In the genomic region with DNA sequence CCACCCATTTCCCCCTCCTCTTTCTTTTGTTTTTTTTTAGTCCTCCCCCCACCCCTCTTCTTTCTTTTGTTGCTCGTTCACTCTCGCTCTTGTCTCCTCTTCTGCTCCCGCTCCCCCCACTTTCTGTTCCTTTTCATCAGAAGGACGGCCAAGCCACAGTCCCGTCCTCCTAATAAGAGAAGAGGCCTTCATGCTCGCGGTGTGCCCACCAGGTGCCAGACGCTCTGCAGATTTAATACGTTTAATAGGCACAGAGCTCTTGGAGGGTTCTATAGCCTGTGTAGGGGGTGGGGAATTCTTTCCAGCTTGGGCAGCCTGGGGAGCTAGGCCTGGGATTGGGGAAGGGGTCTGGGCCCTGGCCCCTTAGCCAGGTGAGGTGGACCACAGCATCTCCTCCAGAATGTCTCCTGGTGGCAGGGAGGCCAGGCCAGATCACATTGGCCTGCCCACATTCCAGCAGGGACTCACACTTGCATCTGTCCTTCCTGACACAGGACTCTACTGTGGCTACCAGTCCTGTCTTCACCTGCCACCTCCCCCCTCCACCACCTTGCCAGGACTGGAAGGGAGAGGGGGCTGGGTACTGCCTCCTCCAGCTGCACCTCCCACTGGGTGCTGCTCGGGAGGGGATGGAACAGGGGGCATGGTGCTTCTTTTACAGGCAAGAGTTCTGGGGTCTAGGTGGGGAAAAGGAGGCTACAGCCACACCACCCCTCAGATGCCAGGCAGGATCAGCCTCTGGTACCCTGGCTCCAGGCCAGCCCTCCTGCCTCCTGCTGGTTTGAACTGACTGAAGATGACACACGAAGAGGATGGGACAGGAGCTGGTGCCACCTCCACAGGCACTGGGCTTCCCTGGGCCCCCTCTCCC, we compare ENCODE assay signal across 1 cellular context.
A peak's percentile ranks its signal among the peaks of the same experiment; 100 is the strongest.
TF ChIP-seq lines count a peak whose summit lies in the region.

No MANE protein-coding gene starts in this region.

TF ChIP-seq in GM23338, 12 proteins besides CTCF, POLR2A, EP300 and RAD21 (continued from another document):
- TF ChIP-seq, protein P1, sequence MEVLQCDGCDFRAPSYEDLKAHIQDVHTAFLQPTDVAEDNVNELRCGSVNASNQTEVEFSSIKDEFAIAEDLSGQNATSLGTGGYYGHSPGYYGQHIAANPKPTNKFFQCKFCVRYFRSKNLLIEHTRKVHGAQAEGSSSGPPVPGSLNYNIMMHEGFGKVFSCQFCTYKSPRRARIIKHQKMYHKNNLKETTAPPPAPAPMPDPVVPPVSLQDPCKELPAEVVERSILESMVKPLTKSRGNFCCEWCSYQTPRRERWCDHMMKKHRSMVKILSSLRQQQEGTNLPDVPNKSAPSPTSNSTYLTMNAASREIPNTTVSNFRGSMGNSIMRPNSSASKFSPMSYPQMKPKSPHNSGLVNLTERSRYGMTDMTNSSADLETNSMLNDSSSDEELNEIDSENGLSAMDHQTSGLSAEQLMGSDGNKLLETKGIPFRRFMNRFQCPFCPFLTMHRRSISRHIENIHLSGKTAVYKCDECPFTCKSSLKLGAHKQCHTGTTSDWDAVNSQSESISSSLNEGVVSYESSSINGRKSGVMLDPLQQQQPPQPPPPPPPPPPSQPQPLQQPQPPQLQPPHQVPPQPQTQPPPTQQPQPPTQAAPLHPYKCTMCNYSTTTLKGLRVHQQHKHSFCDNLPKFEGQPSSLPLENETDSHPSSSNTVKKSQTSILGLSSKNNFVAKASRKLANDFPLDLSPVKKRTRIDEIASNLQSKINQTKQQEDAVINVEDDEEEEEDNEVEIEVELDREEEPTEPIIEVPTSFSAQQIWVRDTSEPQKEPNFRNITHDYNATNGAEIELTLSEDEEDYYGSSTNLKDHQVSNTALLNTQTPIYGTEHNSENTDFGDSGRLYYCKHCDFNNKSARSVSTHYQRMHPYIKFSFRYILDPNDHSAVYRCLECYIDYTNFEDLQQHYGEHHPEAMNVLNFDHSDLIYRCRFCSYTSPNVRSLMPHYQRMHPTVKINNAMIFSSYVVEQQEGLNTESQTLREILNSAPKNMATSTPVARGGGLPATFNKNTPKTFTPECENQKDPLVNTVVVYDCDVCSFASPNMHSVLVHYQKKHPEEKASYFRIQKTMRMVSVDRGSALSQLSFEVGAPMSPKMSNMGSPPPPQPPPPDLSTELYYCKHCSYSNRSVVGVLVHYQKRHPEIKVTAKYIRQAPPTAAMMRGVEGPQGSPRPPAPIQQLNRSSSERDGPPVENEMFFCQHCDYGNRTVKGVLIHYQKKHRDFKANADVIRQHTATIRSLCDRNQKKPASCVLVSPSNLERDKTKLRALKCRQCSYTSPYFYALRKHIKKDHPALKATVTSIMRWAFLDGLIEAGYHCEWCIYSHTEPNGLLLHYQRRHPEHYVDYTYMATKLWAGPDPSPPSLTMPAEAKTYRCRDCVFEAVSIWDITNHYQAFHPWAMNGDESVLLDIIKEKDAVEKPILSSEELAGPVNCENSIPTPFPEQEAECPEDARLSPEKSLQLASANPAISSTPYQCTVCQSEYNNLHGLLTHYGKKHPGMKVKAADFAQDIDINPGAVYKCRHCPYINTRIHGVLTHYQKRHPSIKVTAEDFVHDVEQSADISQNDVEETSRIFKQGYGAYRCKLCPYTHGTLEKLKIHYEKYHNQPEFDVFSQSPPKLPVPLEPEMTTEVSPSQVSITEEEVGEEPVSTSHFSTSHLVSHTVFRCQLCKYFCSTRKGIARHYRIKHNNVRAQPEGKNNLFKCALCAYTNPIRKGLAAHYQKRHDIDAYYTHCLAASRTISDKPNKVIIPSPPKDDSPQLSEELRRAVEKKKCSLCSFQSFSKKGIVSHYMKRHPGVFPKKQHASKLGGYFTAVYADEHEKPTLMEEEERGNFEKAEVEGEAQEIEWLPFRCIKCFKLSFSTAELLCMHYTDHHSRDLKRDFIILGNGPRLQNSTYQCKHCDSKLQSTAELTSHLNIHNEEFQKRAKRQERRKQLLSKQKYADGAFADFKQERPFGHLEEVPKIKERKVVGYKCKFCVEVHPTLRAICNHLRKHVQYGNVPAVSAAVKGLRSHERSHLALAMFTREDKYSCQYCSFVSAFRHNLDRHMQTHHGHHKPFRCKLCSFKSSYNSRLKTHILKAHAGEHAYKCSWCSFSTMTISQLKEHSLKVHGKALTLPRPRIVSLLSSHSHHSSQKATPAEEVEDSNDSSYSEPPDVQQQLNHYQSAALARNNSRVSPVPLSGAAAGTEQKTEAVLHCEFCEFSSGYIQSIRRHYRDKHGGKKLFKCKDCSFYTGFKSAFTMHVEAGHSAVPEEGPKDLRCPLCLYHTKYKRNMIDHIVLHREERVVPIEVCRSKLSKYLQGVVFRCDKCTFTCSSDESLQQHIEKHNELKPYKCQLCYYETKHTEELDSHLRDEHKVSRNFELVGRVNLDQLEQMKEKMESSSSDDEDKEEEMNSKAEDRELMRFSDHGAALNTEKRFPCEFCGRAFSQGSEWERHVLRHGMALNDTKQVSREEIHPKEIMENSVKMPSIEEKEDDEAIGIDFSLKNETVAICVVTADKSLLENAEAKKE (CRISPR knock-in tag; IDR thresholded peaks at IDR 0.05) = no peak
- peak; percentile 90 for TF ChIP-seq EZH2 (IDR thresholded peaks at IDR 0.05; ENCODE audit: low read depth, unreplicated experiment)
- TF ChIP-seq, protein P2, sequence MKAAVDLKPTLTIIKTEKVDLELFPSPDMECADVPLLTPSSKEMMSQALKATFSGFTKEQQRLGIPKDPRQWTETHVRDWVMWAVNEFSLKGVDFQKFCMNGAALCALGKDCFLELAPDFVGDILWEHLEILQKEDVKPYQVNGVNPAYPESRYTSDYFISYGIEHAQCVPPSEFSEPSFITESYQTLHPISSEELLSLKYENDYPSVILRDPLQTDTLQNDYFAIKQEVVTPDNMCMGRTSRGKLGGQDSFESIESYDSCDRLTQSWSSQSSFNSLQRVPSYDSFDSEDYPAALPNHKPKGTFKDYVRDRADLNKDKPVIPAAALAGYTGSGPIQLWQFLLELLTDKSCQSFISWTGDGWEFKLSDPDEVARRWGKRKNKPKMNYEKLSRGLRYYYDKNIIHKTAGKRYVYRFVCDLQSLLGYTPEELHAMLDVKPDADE (IDR thresholded peaks at IDR 0.05) = no peak
- no peak for TF ChIP-seq EZH2phosphoT487 (IDR thresholded peaks at IDR 0.05; ENCODE audit: unreplicated experiment)
- TF ChIP-seq, protein P3, sequence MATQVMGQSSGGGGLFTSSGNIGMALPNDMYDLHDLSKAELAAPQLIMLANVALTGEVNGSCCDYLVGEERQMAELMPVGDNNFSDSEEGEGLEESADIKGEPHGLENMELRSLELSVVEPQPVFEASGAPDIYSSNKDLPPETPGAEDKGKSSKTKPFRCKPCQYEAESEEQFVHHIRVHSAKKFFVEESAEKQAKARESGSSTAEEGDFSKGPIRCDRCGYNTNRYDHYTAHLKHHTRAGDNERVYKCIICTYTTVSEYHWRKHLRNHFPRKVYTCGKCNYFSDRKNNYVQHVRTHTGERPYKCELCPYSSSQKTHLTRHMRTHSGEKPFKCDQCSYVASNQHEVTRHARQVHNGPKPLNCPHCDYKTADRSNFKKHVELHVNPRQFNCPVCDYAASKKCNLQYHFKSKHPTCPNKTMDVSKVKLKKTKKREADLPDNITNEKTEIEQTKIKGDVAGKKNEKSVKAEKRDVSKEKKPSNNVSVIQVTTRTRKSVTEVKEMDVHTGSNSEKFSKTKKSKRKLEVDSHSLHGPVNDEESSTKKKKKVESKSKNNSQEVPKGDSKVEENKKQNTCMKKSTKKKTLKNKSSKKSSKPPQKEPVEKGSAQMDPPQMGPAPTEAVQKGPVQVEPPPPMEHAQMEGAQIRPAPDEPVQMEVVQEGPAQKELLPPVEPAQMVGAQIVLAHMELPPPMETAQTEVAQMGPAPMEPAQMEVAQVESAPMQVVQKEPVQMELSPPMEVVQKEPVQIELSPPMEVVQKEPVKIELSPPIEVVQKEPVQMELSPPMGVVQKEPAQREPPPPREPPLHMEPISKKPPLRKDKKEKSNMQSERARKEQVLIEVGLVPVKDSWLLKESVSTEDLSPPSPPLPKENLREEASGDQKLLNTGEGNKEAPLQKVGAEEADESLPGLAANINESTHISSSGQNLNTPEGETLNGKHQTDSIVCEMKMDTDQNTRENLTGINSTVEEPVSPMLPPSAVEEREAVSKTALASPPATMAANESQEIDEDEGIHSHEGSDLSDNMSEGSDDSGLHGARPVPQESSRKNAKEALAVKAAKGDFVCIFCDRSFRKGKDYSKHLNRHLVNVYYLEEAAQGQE (IDR thresholded peaks at IDR 0.05; ENCODE audit: unreplicated experiment) = no peak
